1 cellular context compared by ENCODE assay signal in the genomic region with DNA sequence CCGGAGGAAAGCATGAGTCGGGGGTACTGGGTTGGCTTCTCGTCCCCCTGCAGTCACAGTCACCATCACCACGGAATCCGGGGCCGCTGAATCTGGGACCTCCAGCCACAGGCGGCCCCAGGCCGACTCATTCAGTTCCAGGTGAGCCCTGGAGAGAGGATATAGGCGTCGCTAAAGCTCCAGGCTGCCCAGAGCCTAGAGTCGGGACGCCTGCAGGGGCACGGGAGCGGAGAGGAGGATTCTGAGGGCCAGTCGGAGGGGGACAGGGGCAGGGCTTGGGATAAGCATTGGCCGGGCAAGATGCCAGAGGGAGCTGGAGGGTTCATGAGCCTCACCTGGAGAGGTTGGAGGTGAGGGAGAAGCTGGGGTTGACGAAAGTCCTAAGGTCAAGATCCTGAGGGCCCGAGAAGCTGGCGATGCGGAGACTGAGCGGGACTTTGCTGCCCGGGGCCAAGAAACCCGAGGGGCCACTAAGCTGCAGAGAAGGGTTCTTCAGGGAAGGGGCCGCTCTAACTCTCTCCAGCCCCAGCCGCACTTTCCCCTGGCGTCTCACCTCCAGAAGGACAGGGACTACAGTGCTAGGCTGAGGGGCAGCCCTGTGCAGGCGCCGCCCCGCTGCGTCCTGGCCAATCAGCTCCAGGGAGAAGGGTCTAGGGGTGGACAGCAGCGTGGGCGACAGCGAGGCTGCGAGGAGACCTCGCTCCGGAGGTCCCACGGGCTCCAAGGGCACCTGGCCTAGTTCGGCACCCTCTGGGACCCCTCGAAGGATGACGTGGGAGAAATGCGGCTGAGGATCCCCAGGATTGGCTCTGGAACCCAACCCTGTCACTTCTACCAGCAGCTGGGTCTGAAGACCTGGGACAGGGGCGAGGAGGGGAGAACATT.
TF ChIP-seq lines count a peak whose summit lies in the region.

No MANE protein-coding gene starts in this region.

TF ChIP-seq in HepG2, 621 proteins besides CTCF, POLR2A, EP300 and RAD21 (continued from another document and continues in another):
- TF ChIP-seq, protein P1, sequence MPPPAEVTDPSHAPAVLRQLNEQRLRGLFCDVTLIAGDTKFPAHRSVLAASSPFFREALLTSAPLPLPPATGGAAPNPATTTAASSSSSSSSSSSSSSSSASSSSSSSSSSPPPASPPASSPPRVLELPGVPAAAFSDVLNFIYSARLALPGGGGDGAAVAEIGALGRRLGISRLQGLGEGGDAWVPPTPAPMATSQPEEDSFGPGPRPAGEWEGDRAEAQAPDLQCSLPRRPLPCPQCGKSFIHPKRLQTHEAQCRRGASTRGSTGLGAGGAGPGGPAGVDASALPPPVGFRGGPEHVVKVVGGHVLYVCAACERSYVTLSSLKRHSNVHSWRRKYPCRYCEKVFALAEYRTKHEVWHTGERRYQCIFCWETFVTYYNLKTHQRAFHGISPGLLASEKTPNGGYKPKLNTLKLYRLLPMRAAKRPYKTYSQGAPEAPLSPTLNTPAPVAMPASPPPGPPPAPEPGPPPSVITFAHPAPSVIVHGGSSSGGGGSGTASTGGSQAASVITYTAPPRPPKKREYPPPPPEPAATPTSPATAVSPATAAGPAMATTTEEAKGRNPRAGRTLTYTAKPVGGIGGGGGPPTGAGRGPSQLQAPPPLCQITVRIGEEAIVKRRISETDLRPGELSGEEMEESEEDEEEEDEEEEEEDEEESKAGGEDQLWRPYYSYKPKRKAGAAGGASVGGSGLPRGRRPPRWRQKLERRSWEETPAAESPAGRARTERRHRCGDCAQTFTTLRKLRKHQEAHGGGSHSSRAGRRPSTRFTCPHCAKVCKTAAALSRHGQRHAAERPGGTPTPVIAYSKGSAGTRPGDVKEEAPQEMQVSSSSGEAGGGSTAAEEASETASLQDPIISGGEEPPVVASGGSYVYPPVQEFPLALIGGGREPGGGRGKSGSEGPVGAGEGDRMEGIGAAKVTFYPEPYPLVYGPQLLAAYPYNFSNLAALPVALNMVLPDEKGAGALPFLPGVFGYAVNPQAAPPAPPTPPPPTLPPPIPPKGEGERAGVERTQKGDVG (CRISPR knock-in tag; IDR thresholded peaks at IDR 0.05; ENCODE audit: borderline replicate concordance), result no peak
- TF ChIP-seq ZBTB43 (CRISPR knock-in tag; conservative IDR thresholded peaks at IDR 0.05) (no peak), PAX8 (CRISPR knock-in tag; IDR thresholded peaks at IDR 0.05; ENCODE audit: borderline replicate concordance) (no peak), ZNF562 (CRISPR knock-in tag; IDR thresholded peaks at IDR 0.05; ENCODE audit: borderline replicate concordance) (no peak), MTERF4 (CRISPR knock-in tag; IDR thresholded peaks at IDR 0.05) (peak; percentile 71; the same call in 1 of the 2 replicates), ZNF337 (CRISPR knock-in tag; IDR thresholded peaks at IDR 0.05; ENCODE audit: borderline replicate concordance, low read depth) (peak; percentile 96; the same call in 1 of the 2 replicates), RFXAP (CRISPR knock-in tag; IDR thresholded peaks at IDR 0.05; ENCODE audit: borderline replicate concordance) (0 out of 2 replicates have a peak, but pooled peaks have one; percentile 35), HMGA1 (CRISPR knock-in tag; conservative IDR thresholded peaks at IDR 0.05) (no peak), ZNF17 (CRISPR knock-in tag; IDR thresholded peaks at IDR 0.05) (no peak), MTF2 (CRISPR knock-in tag; IDR thresholded peaks at IDR 0.05; ENCODE audit: borderline replicate concordance) (no peak), ISX (CRISPR knock-in tag; conservative IDR thresholded peaks at IDR 0.05) (no peak), MXD1 (CRISPR knock-in tag; IDR thresholded peaks at IDR 0.05) (peak; percentile 80), ZNF317 (CRISPR knock-in tag; IDR thresholded peaks at IDR 0.05) (peak; percentile 61; the same call in 1 of the 2 replicates), SOX13 (IDR thresholded peaks at IDR 0.05) (no peak), SOX13 (CRISPR knock-in tag; conservative IDR thresholded peaks at IDR 0.05 in 1 of 2, IDR thresholded peaks at IDR 0.05 in 1 of 2) (peak in 1 of 2 experiments; percentile 25; a peak in 1 of 4 replicates), ZKSCAN5 (CRISPR knock-in tag; IDR thresholded peaks at IDR 0.05) (peak; percentile 98), TOPORS (CRISPR knock-in tag; IDR thresholded peaks at IDR 0.05) (no peak), ZEB1 (IDR thresholded peaks at IDR 0.05; ENCODE audit: insufficient replicate concordance, low read depth) (peak; percentile 47), ZNF589 (CRISPR knock-in tag; conservative IDR thresholded peaks at IDR 0.05) (0 out of 2 replicates have a peak, but pooled peaks have one; percentile 21), MTA1 (CRISPR knock-in tag; IDR thresholded peaks at IDR 0.05; ENCODE audit: borderline replicate concordance) (peak; percentile 56; the same call in 1 of the 2 replicates), FOXA3 (CRISPR knock-in tag; IDR thresholded peaks at IDR 0.05) (0 out of 2 replicates have a peak, but pooled peaks have one; percentile 8), LCORL (IDR thresholded peaks at IDR 0.05) (no peak), LCORL (CRISPR knock-in tag; IDR thresholded peaks at IDR 0.05) (peak; percentile 61), ETS1 (CRISPR knock-in tag; IDR thresholded peaks at IDR 0.05) (no peak), ZNF614 (CRISPR knock-in tag; IDR thresholded peaks at IDR 0.05; ENCODE audit: borderline replicate concordance) (peak; percentile 73; the same call in 1 of the 2 replicates), KMT2B (CRISPR knock-in tag; IDR thresholded peaks at IDR 0.05) (0 out of 2 replicates have a peak, but pooled peaks have one; percentile 36), ZNF451 (CRISPR knock-in tag; IDR thresholded peaks at IDR 0.05) (peak; percentile 37; the same call in 1 of the 2 replicates), ZNF616 (CRISPR knock-in tag; IDR thresholded peaks at IDR 0.05; ENCODE audit: low read depth) (0 out of 2 replicates have a peak, but pooled peaks have one; percentile 22), REST (IDR thresholded peaks at IDR 0.05; ENCODE audit: borderline replicate concordance in 1 of 2, low read depth in 1 of 2, low read length in 2 of 2) (no peak), CREBL2 (CRISPR knock-in tag; IDR thresholded peaks at IDR 0.05; ENCODE audit: borderline replicate concordance) (peak; percentile 75; the same call in 1 of the 2 replicates), FOXJ3 (CRISPR knock-in tag; IDR thresholded peaks at IDR 0.05; ENCODE audit: borderline replicate concordance) (no peak), ZNF766 (CRISPR knock-in tag; IDR thresholded peaks at IDR 0.05; ENCODE audit: borderline replicate concordance) (peak; percentile 48; the same call in 1 of the 2 replicates), ZNF572 (CRISPR knock-in tag; IDR thresholded peaks at IDR 0.05) (0 out of 2 replicates have a peak, but pooled peaks have one; percentile 45), ZSCAN30 (CRISPR knock-in tag; IDR thresholded peaks at IDR 0.05) (no peak), KDM2A (CRISPR knock-in tag; IDR thresholded peaks at IDR 0.05; ENCODE audit: borderline replicate concordance, low read depth) (peak; percentile 68; the same call in 1 of the 2 replicates), AGO1 (IDR thresholded peaks at IDR 0.05; ENCODE audit: low read depth, low read length, poor library complexity, severe bottlenecking) (peak; percentile 67), ZNF333 (CRISPR knock-in tag; IDR thresholded peaks at IDR 0.05; ENCODE audit: borderline replicate concordance) (0 out of 2 replicates have a peak, but pooled peaks have one; percentile 15)
- TF ChIP-seq, protein P2, sequence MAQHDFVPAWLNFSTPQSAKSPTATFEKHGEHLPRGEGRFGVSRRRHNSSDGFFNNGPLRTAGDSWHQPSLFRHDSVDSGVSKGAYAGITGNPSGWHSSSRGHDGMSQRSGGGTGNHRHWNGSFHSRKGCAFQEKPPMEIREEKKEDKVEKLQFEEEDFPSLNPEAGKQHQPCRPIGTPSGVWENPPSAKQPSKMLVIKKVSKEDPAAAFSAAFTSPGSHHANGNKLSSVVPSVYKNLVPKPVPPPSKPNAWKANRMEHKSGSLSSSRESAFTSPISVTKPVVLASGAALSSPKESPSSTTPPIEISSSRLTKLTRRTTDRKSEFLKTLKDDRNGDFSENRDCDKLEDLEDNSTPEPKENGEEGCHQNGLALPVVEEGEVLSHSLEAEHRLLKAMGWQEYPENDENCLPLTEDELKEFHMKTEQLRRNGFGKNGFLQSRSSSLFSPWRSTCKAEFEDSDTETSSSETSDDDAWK (CRISPR knock-in tag; IDR thresholded peaks at IDR 0.05), result no peak
- TF ChIP-seq, protein P3, sequence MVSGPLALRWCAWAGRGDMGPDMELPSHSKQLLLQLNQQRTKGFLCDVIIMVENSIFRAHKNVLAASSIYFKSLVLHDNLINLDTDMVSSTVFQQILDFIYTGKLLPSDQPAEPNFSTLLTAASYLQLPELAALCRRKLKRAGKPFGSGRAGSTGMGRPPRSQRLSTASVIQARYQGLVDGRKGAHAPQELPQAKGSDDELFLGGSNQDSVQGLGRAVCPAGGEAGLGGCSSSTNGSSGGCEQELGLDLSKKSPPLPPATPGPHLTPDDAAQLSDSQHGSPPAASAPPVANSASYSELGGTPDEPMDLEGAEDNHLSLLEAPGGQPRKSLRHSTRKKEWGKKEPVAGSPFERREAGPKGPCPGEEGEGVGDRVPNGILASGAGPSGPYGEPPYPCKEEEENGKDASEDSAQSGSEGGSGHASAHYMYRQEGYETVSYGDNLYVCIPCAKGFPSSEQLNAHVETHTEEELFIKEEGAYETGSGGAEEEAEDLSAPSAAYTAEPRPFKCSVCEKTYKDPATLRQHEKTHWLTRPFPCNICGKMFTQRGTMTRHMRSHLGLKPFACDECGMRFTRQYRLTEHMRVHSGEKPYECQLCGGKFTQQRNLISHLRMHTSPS (CRISPR knock-in tag; IDR thresholded peaks at IDR 0.05; ENCODE audit: low read depth), result peak; percentile 72
- TF ChIP-seq, protein P4, sequence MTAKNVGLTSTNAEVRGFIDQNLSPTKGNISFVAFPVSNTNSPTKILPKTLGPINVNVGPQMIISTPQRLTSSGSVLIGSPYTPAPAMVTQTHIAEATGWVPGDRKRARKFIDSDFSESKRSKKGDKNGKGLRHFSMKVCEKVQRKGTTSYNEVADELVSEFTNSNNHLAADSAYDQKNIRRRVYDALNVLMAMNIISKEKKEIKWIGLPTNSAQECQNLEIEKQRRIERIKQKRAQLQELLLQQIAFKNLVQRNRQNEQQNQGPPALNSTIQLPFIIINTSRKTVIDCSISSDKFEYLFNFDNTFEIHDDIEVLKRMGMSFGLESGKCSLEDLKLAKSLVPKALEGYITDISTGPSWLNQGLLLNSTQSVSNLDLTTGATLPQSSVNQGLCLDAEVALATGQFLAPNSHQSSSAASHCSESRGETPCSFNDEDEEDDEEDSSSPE (CRISPR knock-in tag; IDR thresholded peaks at IDR 0.05), result peak; percentile 53; the same call in 1 of the 2 replicates
